ENCODE assay signal across 15 cellular contexts in the genomic region with DNA sequence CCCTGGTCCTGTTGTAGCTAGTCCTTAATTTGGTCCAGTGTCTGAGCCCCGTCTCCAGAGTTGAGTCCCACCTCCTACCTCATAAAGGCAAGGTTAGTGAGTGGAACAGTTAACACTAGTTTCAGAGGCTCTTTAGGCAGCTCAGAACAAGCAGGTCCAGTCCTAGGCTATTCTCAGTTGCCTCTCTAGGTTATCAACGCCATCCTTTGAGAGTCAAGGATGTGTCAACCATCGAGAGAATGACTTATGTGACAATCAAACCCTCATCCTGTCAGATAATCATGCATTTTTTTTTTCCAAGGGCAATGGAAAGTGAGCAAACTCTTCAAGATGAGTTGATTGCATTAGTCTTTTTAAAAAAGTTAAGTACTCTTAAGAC.
DNase-seq lines count a peak whose midpoint lies in the region; ATAC-seq, FAIRE-seq and TF ChIP-seq lines count a peak whose summit lies in the region.
"Had no signal": no experiment of that assay in that cellular context is flagged by ENCODE, and none has a peak within 500 bp of the region (broad histone marks: within the 10 kb centered on the region; RNA-seq: fewer than 3 reads in every experiment).

No MANE protein-coding gene starts in this region.

- H3K9me3 ChIP-seq in mesenchymal stem cell (ENCODE audit: control insufficient read depth, low read length): peaks cover 10% of the 10 kb centered on the region
- H3K9me3 ChIP-seq in uterus: no peaks in the 10 kb centered on the region

- peaks cover 29% of the 10 kb centered on the region for H3K27me3 Mint-ChIP-seq in activated naive CD4-positive, alpha-beta T cell treated with anti-CD3 and anti-CD28 coated beads, Interleukin-2, amount 10 ng/mL, durations not matched to agents 7 days and 5 days

- no peak overlapping the region for H2BK12ac ChIP-seq in mesenchymal stem cell (ENCODE audit: low read length in 2 of 2)

- H4K8ac ChIP-seq in mesenchymal stem cell (ENCODE audit: low read length): no peak overlapping the region

- CTCF ChIA-PET in activated naive CD4-positive, alpha-beta T cell treated with anti-CD3 and anti-CD28 coated beads, Interleukin-2, amount 10 ng/mL, durations not matched to agents 7 days and 5 days (lab: Charles Lee): interaction anchor here (1.7 kb wide), 1 partner anchor 18 kb away, joined by 3 read pairs; no protein-coding TSS in a partner anchor

- DNase-seq in activated naive CD4-positive, alpha-beta T cell treated with anti-CD3 and anti-CD28 coated beads, Interleukin-2, amount 50 U/mL, for 72 hours (ENCODE audit: low spot score in 2 of 2): no peak
- DNase-seq in activated naive CD4-positive, alpha-beta T cell treated with anti-CD3 and anti-CD28 coated beads, Interleukin-2, amount 10 ng/mL, durations not matched to agents 7 days and 5 days: no peak
- DNase-seq in mesenchymal stem cell (no peak), uterus (no peak), HTR-8/SVneo (ENCODE audit: insufficient read length, low spot score) (no peak), NCI-H2171 treated with DMSO at 0.1 percent for 48 hours (lab: John Stamatoyannopoulos, UW) (no peak)
- DNase-seq: activated CD4-positive, alpha-beta T cell treated with anti-CD3 and anti-CD28 coated beads, Interleukin-2, amount 10 ng/mL, durations not matched to agents 24 days and 14 days; activated naive CD8-positive, alpha-beta T cell treated with anti-CD3 and anti-CD28 coated beads, Interleukin-2, amount 10 ng/mL, durations not matched to agents 7 days and 5 days; glutamatergic neuron; NCI-H1694; NCI-H748 treated with DMSO at 0.1 percent for 48 hours had no signal

- WGBS in mesenchymal stem cell: 83% methylated on average over 2 of the region's 3 CpGs

- H3K23ac ChIP-seq in mesenchymal stem cell (ENCODE audit: low read length in 2 of 2): no peak overlapping the region

- no peak overlapping the region for H2AK5ac ChIP-seq in mesenchymal stem cell (ENCODE audit: low read length, severe bottlenecking)

- no peak overlapping the region for H2BK120ac ChIP-seq in mesenchymal stem cell (ENCODE audit: low read depth, low read length)

- H3K4me1 Mint-ChIP-seq in activated naive CD4-positive, alpha-beta T cell treated with anti-CD3 and anti-CD28 coated beads, Interleukin-2, amount 10 ng/mL, durations not matched to agents 7 days and 5 days: no peaks in the 10 kb centered on the region

- no peak overlapping the region for H2BK5ac ChIP-seq in mesenchymal stem cell (ENCODE audit: low read depth, low read length, poor library complexity, severe bottlenecking)

- no peak for TF ChIP-seq POLR2A in uterus (IDR thresholded peaks at IDR 0.05)

- peaks cover 0 to 5% of the 10 kb centered on the region in 2 donors for H3K36me3 Mint-ChIP-seq in activated naive CD4-positive, alpha-beta T cell treated with anti-CD3 and anti-CD28 coated beads, Interleukin-2, amount 50 U/mL, for 72 hours
- no peaks in the 10 kb centered on the region for H3K36me3 Mint-ChIP-seq in activated naive CD4-positive, alpha-beta T cell treated with anti-CD3 and anti-CD28 coated beads, Interleukin-2, amount 10 ng/mL, durations not matched to agents 7 days and 5 days

- no peak overlapping the region for H3K4ac ChIP-seq in mesenchymal stem cell (ENCODE audit: low read depth in 1 of 2, low read length in 2 of 2)

- no peak overlapping the region for H3K4me3 Mint-ChIP-seq in activated naive CD4-positive, alpha-beta T cell treated with anti-CD3 and anti-CD28 coated beads, Interleukin-2, amount 10 ng/mL, durations not matched to agents 7 days and 5 days
- H3K4me3 Mint-ChIP-seq: activated CD4-positive, alpha-beta T cell treated with anti-CD3 and anti-CD28 coated beads, Interleukin-2, amount 10 ng/mL, durations not matched to agents 24 days and 14 days; activated naive CD8-positive, alpha-beta T cell treated with anti-CD3 and anti-CD28 coated beads, Interleukin-2, amount 10 ng/mL, durations not matched to agents 7 days and 5 days had no signal

- ATAC-seq in activated naive CD4-positive, alpha-beta T cell treated with anti-CD3 and anti-CD28 coated beads, Interleukin-2, amount 50 U/mL, for 72 hours: peak; percentile 45 to 54
- ATAC-seq in HG03432 (IDR thresholded peaks at IDR 0.05; ENCODE audit: unreplicated experiment): no peak

- H2AFZ ChIP-seq in mesenchymal stem cell (ENCODE audit: low read depth, low read length): no peak overlapping the region

- no peaks in the 10 kb centered on the region for H3K79me1 ChIP-seq in mesenchymal stem cell (replicated peaks; ENCODE audit: low read length, poor library complexity, severe bottlenecking)

- intact Hi-C loops in uterus (cut with DNase I; ENCODE audit: low total_unique reads): no loop called here

- H3K9me3 Mint-ChIP-seq in activated naive CD4-positive, alpha-beta T cell treated with anti-CD3 and anti-CD28 coated beads, Interleukin-2, amount 50 U/mL, for 72 hours: peaks cover 4 to 5% of the 10 kb centered on the region in 2 donors
- H3K9me3 Mint-ChIP-seq in activated naive CD4-positive, alpha-beta T cell treated with anti-CD3 and anti-CD28 coated beads, Interleukin-2, amount 10 ng/mL, durations not matched to agents 7 days and 5 days: peaks cover 9% of the 10 kb centered on the region

- no peak overlapping the region for H3K4me2 ChIP-seq in mesenchymal stem cell (ENCODE audit: low read length, poor library complexity, severe bottlenecking)

- no peaks in the 10 kb centered on the region for H3K27me3 ChIP-seq in mesenchymal stem cell (ENCODE audit: control insufficient read depth in 1 of 2, insufficient read depth in 1 of 2, low read length in 2 of 2)
- H3K27me3 ChIP-seq in uterus: no peaks in the 10 kb centered on the region

- no peak for FAIRE-seq in HTR-8/SVneo (lab: Jason Lieb, UNC)
- FAIRE-seq: G401.6 had no signal

- no peak for TF ChIP-seq CTCF in uterus (IDR thresholded peaks at IDR 0.05)

- H3K9ac ChIP-seq in mesenchymal stem cell (ENCODE audit: low read length): peak overlapping the region; percentile 50

- no peaks in the 10 kb centered on the region for H3K36me3 ChIP-seq in mesenchymal stem cell (ENCODE audit: control insufficient read depth in 1 of 2, insufficient read depth in 2 of 2, low read depth in 1 of 2, low read length in 2 of 2)
- no peaks in the 10 kb centered on the region for H3K36me3 ChIP-seq in uterus

- H3K27ac Mint-ChIP-seq in activated naive CD4-positive, alpha-beta T cell treated with anti-CD3 and anti-CD28 coated beads, Interleukin-2, amount 50 U/mL, for 72 hours: no peak overlapping the region
- H3K27ac Mint-ChIP-seq in activated naive CD4-positive, alpha-beta T cell treated with anti-CD3 and anti-CD28 coated beads, Interleukin-2, amount 10 ng/mL, durations not matched to agents 7 days and 5 days: no peak overlapping the region
- H3K27ac Mint-ChIP-seq: activated CD4-positive, alpha-beta T cell treated with anti-CD3 and anti-CD28 coated beads, Interleukin-2, amount 10 ng/mL, durations not matched to agents 24 days and 14 days; activated naive CD8-positive, alpha-beta T cell treated with anti-CD3 and anti-CD28 coated beads, Interleukin-2, amount 10 ng/mL, durations not matched to agents 7 days and 5 days; progenitor cell of endocrine pancreas had no signal

- H3K4me1 ChIP-seq in mesenchymal stem cell (ENCODE audit: control insufficient read depth, insufficient read depth, low read depth, low read length): peaks cover 7% of the 10 kb centered on the region
- peaks cover 0 to 6% of the 10 kb centered on the region in 2 donors for H3K4me1 ChIP-seq in uterus

- H3K18ac ChIP-seq in mesenchymal stem cell (ENCODE audit: low read depth in 1 of 2, low read length in 2 of 2): no peak overlapping the region

- H3K27ac ChIP-seq in cingulate gyrus (ENCODE audit: low read depth, low read length) (peak overlapping the region; percentile 7), mesenchymal stem cell (ENCODE audit: low read length, poor library complexity, severe bottlenecking) (no peak overlapping the region), uterus (peak overlapping the region; percentile 62 to 70)

- no peak overlapping the region for H4K91ac ChIP-seq in mesenchymal stem cell (ENCODE audit: low read length)

- H2BK15ac ChIP-seq in mesenchymal stem cell (ENCODE audit: low read depth, poor library complexity, severe bottlenecking): no peak overlapping the region

- peak overlapping the region in 1 of 2 experiments; percentile 52 for H3K4me3 ChIP-seq in mesenchymal stem cell (ENCODE audit: insufficient read depth in 1 of 2, low read depth in 1 of 2, low read length in 2 of 2)
- H3K4me3 ChIP-seq in uterus: no peak overlapping the region

- H3K14ac ChIP-seq in mesenchymal stem cell (ENCODE audit: low read length in 2 of 2): no peak overlapping the region
